ENCODE assay signal across 9 cellular contexts in the genomic region with DNA sequence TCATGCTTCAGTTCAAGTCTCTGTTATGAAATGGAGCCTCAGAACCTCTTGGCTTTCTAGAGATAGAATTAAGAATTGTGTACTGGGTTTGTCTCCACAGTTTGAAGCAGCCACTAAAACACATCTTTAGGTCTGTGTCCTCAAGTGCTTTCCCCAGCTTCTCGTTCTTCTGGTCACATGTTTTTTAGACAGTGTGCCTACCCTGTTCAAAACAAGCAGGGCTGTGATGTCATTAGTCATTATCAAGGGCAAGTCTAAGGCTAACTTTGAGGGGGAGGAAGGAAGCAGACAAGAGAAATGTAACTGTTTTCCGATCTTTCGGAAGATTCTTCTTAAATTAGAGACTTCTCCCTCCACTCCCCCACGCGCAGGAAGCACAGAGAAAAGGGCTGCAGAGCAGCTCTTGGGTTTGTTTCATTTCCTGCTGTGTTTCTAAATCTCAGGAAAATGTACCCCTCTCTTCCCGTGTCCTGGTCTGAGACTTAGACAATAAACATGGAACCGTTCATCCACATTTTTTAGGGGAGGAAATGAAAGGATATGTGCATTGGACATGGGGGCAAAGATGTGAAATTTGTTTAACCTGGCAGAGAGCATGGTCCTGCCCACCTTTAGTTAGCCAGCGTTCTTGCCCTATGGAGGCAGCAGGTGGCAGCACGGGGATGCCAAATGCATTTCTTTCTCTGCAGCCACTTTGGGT. TPM values are rescaled to one million over a fixed set of nuclear protein-coding genes. Genes with fewer than 3 reads are reported as not detected.
DNase-seq lines count a peak whose midpoint lies in the region; ATAC-seq and TF ChIP-seq lines count a peak whose summit lies in the region.
"Had no signal": no experiment of that assay in that cellular context is flagged by ENCODE, and none has a peak within 500 bp of the region (broad histone marks: within the 10 kb centered on the region; RNA-seq: fewer than 3 reads in every experiment).

No MANE protein-coding gene starts in this region.

- peaks cover 47% of the 10 kb centered on the region for H3K4me1 ChIP-seq in upper lobe of right lung

- H3K36me3 ChIP-seq in upper lobe of right lung, result peaks cover 34% of the 10 kb centered on the region

- peak overlapping the region; percentile 17 for H3K4me3 ChIP-seq in upper lobe of right lung
- H3K4me3 ChIP-seq: HAP-1 had no signal

- H3K27me3 ChIP-seq in upper lobe of right lung, result no peaks in the 10 kb centered on the region

- no peaks in the 10 kb centered on the region for H3K9me3 Mint-ChIP-seq in activated CD8-positive, alpha-beta T cell treated with anti-CD3 and anti-CD28 coated beads, Interleukin-2, amount 10 ng/mL, durations not matched to agents 7 days and 5 days (ENCODE audit: insufficient read depth)
- H3K9me3 Mint-ChIP-seq in effector memory CD8-positive, alpha-beta T cell, result no peaks in the 10 kb centered on the region
- H3K9me3 Mint-ChIP-seq in natural killer cell treated with Interleukin-12 subunit alpha and Interleukin-12 subunit beta and Interleukin-15 and Interleukin-18, amount 100 ng/mL, for 72 hours, result no peaks in the 10 kb centered on the region

- H3K27ac Mint-ChIP-seq in activated CD8-positive, alpha-beta T cell treated with anti-CD3 and anti-CD28 coated beads, Interleukin-2, amount 10 ng/mL, durations not matched to agents 7 days and 5 days, result peak overlapping the region; percentile 81
- H3K27ac Mint-ChIP-seq in effector memory CD8-positive, alpha-beta T cell, result peak overlapping the region; percentile 88 to 89
- H3K27ac Mint-ChIP-seq in natural killer cell treated with Interleukin-12 subunit alpha and Interleukin-12 subunit beta and Interleukin-15 and Interleukin-18, amount 100 ng/mL, for 72 hours, result peak overlapping the region; percentile 33 to 77

- DNase-seq in GDM1 (lab: John Stamatoyannopoulos, UW), result peak; percentile 48
- peak; percentile 14 for DNase-seq in NCI-H2029 treated with DMSO at 0.1 percent for 48 hours (lab: John Stamatoyannopoulos, UW)
- peak; percentile 73 for DNase-seq in activated CD8-positive, alpha-beta T cell treated with anti-CD3 and anti-CD28 coated beads, Interleukin-2, amount 10 ng/mL, durations not matched to agents 7 days and 5 days
- DNase-seq in effector memory CD8-positive, alpha-beta T cell, result peak; percentile 14 to 38 (median 15)
- DNase-seq in natural killer cell treated with Interleukin-12 subunit alpha and Interleukin-12 subunit beta and Interleukin-15 and Interleukin-18, amount 100 ng/mL, for 72 hours (ENCODE audit: low spot score), result no peak
- DNase-seq in upper lobe of right lung, result no peak
- no peak for DNase-seq in NCI-H1048 (lab: John Stamatoyannopoulos, UW)

- peak; percentile 82 for TF ChIP-seq CTCF in 22Rv1 (IDR thresholded peaks at IDR 0.05)
- TF ChIP-seq CTCF in upper lobe of right lung (IDR thresholded peaks at IDR 0.05), result peak; percentile 70

- H3K36me3 Mint-ChIP-seq in activated CD8-positive, alpha-beta T cell treated with anti-CD3 and anti-CD28 coated beads, Interleukin-2, amount 10 ng/mL, durations not matched to agents 7 days and 5 days (ENCODE audit: low read depth), result peaks cover 36% of the 10 kb centered on the region
- peaks cover 18% of the 10 kb centered on the region for H3K36me3 Mint-ChIP-seq in effector memory CD8-positive, alpha-beta T cell (ENCODE audit: insufficient read depth)
- no peaks in the 10 kb centered on the region for H3K36me3 Mint-ChIP-seq in natural killer cell treated with Interleukin-12 subunit alpha and Interleukin-12 subunit beta and Interleukin-15 and Interleukin-18, amount 100 ng/mL, for 72 hours

- peak overlapping the region; percentile 60 for H3K4me3 Mint-ChIP-seq in activated CD8-positive, alpha-beta T cell treated with anti-CD3 and anti-CD28 coated beads, Interleukin-2, amount 10 ng/mL, durations not matched to agents 7 days and 5 days
- H3K4me3 Mint-ChIP-seq in effector memory CD8-positive, alpha-beta T cell, result peak overlapping the region; percentile 62 to 64
- peak overlapping the region; percentile 65 for H3K4me3 Mint-ChIP-seq in natural killer cell treated with Interleukin-12 subunit alpha and Interleukin-12 subunit beta and Interleukin-15 and Interleukin-18, amount 100 ng/mL, for 72 hours

- ATAC-seq in activated CD8-positive, alpha-beta T cell treated with anti-CD3 and anti-CD28 coated beads, Interleukin-2, amount 10 ng/mL, durations not matched to agents 7 days and 5 days, result peak; percentile 34
- peak; percentile 46 for ATAC-seq in effector memory CD8-positive, alpha-beta T cell (replicated peaks)
- no peak for ATAC-seq in natural killer cell treated with Interleukin-12 subunit alpha and Interleukin-12 subunit beta and Interleukin-15 and Interleukin-18, amount 100 ng/mL, for 72 hours
- ATAC-seq in upper lobe of right lung, result no peak

- intact Hi-C loops in upper lobe of right lung (cut with DNase I), result no loop called here

- peaks cover 39% of the 10 kb centered on the region for H3K4me1 Mint-ChIP-seq in activated CD8-positive, alpha-beta T cell treated with anti-CD3 and anti-CD28 coated beads, Interleukin-2, amount 10 ng/mL, durations not matched to agents 7 days and 5 days (ENCODE audit: low read depth)
- H3K4me1 Mint-ChIP-seq in effector memory CD8-positive, alpha-beta T cell (ENCODE audit: low read depth in 2 of 2), result peaks cover 23 to 35% of the 10 kb centered on the region in 2 donors
- H3K4me1 Mint-ChIP-seq in natural killer cell treated with Interleukin-12 subunit alpha and Interleukin-12 subunit beta and Interleukin-15 and Interleukin-18, amount 100 ng/mL, for 72 hours (ENCODE audit: low read depth in 2 of 2), result peaks cover 16 to 19% of the 10 kb centered on the region in 2 donors

- H3K9me3 ChIP-seq in upper lobe of right lung, result no peaks in the 10 kb centered on the region
- H3K9me3 ChIP-seq: HAP-1 had no signal

- POLR2A ChIA-PET in activated CD8-positive, alpha-beta T cell treated with anti-CD3 and anti-CD28 coated beads, Interleukin-2, amount 10 ng/mL, durations not matched to agents 7 days and 5 days (lab: Charles Lee), result interaction anchor here (1.0 to 1.2 kb wide), 2 partner anchors 45 to 50 kb away, joined by 3 to 5 read pairs; partner anchors contain the start of gene TMEM9B

- H3K27me3 Mint-ChIP-seq in activated CD8-positive, alpha-beta T cell treated with anti-CD3 and anti-CD28 coated beads, Interleukin-2, amount 10 ng/mL, durations not matched to agents 7 days and 5 days (ENCODE audit: low read depth), result peaks cover 6% of the 10 kb centered on the region
- H3K27me3 Mint-ChIP-seq in effector memory CD8-positive, alpha-beta T cell, result no peaks in the 10 kb centered on the region
- peaks cover 0 to under 1% of the 10 kb centered on the region in 2 donors for H3K27me3 Mint-ChIP-seq in natural killer cell treated with Interleukin-12 subunit alpha and Interleukin-12 subunit beta and Interleukin-15 and Interleukin-18, amount 100 ng/mL, for 72 hours

- H3K27ac ChIP-seq in 22Rv1 (no peak overlapping the region), upper lobe of right lung (peak overlapping the region; percentile 59)

- CTCF ChIA-PET in activated CD8-positive, alpha-beta T cell treated with anti-CD3 and anti-CD28 coated beads, Interleukin-2, amount 10 ng/mL, durations not matched to agents 7 days and 5 days (lab: Charles Lee), result interaction anchor here (0.5 to 5.4 kb wide), 27 partner anchors 9 to 1068 kb away, joined by 3 to 141 read pairs (median 4); partner anchors contain the start of genes ASCL3, TMEM41B and TMEM9B

RNA-seq across cellular contexts. Expression of gene AKIP1, which starts 3.1 kb away (rescaled TPM):
- 10 to 100 TPM; 26.8 to 27.2 TPM for total RNA-seq in activated CD8-positive, alpha-beta T cell treated with anti-CD3 and anti-CD28 coated beads, Interleukin-2, amount 10 ng/mL, durations not matched to agents 7 days and 5 days
- total RNA-seq in natural killer cell treated with Interleukin-12 subunit alpha and Interleukin-12 subunit beta and Interleukin-15 and Interleukin-18, amount 100 ng/mL, for 72 hours, result 10 to 100 TPM; 14.8 to 18.0 TPM
- 27.1 TPM for total RNA-seq in upper lobe of right lung

RNA-seq across cellular contexts. Expression of gene C11orf16, which starts 18.6 kb away (rescaled TPM):
- not detected for total RNA-seq in activated CD8-positive, alpha-beta T cell treated with anti-CD3 and anti-CD28 coated beads, Interleukin-2, amount 10 ng/mL, durations not matched to agents 7 days and 5 days
- not detected for total RNA-seq in natural killer cell treated with Interleukin-12 subunit alpha and Interleukin-12 subunit beta and Interleukin-15 and Interleukin-18, amount 100 ng/mL, for 72 hours
- not detected for total RNA-seq in upper lobe of right lung

RNA-seq across cellular contexts. Expression of gene ASCL3, which starts 28.7 kb away (rescaled TPM):
- total RNA-seq in activated CD8-positive, alpha-beta T cell treated with anti-CD3 and anti-CD28 coated beads, Interleukin-2, amount 10 ng/mL, durations not matched to agents 7 days and 5 days, result not detected
- total RNA-seq in natural killer cell treated with Interleukin-12 subunit alpha and Interleukin-12 subunit beta and Interleukin-15 and Interleukin-18, amount 100 ng/mL, for 72 hours, result not detected
- not detected for total RNA-seq in upper lobe of right lung

RNA-seq across cellular contexts. Expression of gene TMEM9B, which starts 50.1 kb away (rescaled TPM):
- 10 to 100 TPM; 28.9 to 30.9 TPM for total RNA-seq in activated CD8-positive, alpha-beta T cell treated with anti-CD3 and anti-CD28 coated beads, Interleukin-2, amount 10 ng/mL, durations not matched to agents 7 days and 5 days
- total RNA-seq in natural killer cell treated with Interleukin-12 subunit alpha and Interleukin-12 subunit beta and Interleukin-15 and Interleukin-18, amount 100 ng/mL, for 72 hours, result 10 to 100 TPM; 24.1 to 42.7 TPM
- total RNA-seq in upper lobe of right lung, result 64.9 TPM

Comparison
In these comparisons a context has a peak if more than half of its experiments do, and no peak if none do; other contexts are left out.
1. DNase-seq: peak in GDM1 (single experiment), NCI-H2029 treated with DMSO at 0.1 percent for 48 hours (single experiment), activated CD8-positive, alpha-beta T cell treated with anti-CD3 and anti-CD28 coated beads, Interleukin-2, amount 10 ng/mL, durations not matched to agents 7 days and 5 days (single experiment) and effector memory CD8-positive, alpha-beta T cell (3 of 3); none in natural killer cell treated with Interleukin-12 subunit alpha and Interleukin-12 subunit beta and Interleukin-15 and Interleukin-18, amount 100 ng/mL, for 72 hours (single experiment), upper lobe of right lung (single experiment) and NCI-H1048 (single experiment).
2. ATAC-seq: peak in activated CD8-positive, alpha-beta T cell treated with anti-CD3 and anti-CD28 coated beads, Interleukin-2, amount 10 ng/mL, durations not matched to agents 7 days and 5 days (single experiment) and effector memory CD8-positive, alpha-beta T cell (single experiment); none in natural killer cell treated with Interleukin-12 subunit alpha and Interleukin-12 subunit beta and Interleukin-15 and Interleukin-18, amount 100 ng/mL, for 72 hours (0 of 2) and upper lobe of right lung (single experiment).
3. Peak in every context shown above with its lines, with median percentiles within 50 percentile points of each other: H3K27ac Mint-ChIP-seq and H3K4me3 Mint-ChIP-seq.